Comparison of ENCODE assay signal across 9 cellular contexts in genomic region chr3:11288786-11289637, GRCh38. TPM values are rescaled to one million over a fixed set of nuclear protein-coding genes. Genes with fewer than 3 reads are reported as not detected.
DNase-seq lines count a peak whose midpoint lies in the region; ATAC-seq, FAIRE-seq and TF ChIP-seq lines count a peak whose summit lies in the region.
"Had no signal": no experiment of that assay in that cellular context is flagged by ENCODE, and none has a peak within 500 bp of the region (broad histone marks: within the 10 kb centered on the region; RNA-seq: fewer than 3 reads in every experiment).

No MANE protein-coding gene starts in this region.

- no peak overlapping the region for H3K9ac ChIP-seq in SK-N-MC (ENCODE audit: insufficient read length)

- H3K4me2 ChIP-seq in A549, result peak overlapping the region; percentile 79

- peaks cover 46% of the 10 kb centered on the region for H3K4me1 ChIP-seq in A549
- H3K4me1 ChIP-seq in pancreas, result peaks cover 0 to 11% (median 0%) of the 10 kb centered on the region in 3 donors

- TF ChIP-seq EP300 in A549 (IDR thresholded peaks at IDR 0.05), result peak in 1 of 2 experiments; percentile 50; a peak in 2 of 5 replicates

- TF ChIP-seq POLR2A in A549 (IDR thresholded peaks at IDR 0.05; ENCODE audit: low read length), result no peak

- CTCF ChIA-PET in A549 (lab: Yijun Ruan, JAX), result interaction anchor here (0.6 to 2.3 kb wide), 9 partner anchors 12 to 134 kb away, joined by 3 to 12 read pairs (median 5); no protein-coding TSS in a partner anchor

- no peak for TF ChIP-seq RAD21 in A549 (conservative IDR thresholded peaks at IDR 0.05 in 1 of 2, IDR thresholded peaks at IDR 0.05 in 1 of 2)

- FAIRE-seq in A549 (lab: Jason Lieb, UNC), result no peak
- FAIRE-seq in pancreas (lab: Jason Lieb, UNC), result no peak

- 7% methylated on average over 7 of the region's 7 CpGs for WGBS in A549 (ENCODE audit: missing lambda C conversion rate)
- 77 to 78% methylated on average over 7 of the region's 7 CpGs for WGBS in pancreas, 2 donors

- H3K9me3 ChIP-seq in A549 (no peaks in the 10 kb centered on the region), SK-N-MC (ENCODE audit: low read depth, low read length) (no peaks in the 10 kb centered on the region), pancreas (no peaks in the 10 kb centered on the region)
- H3K9me3 ChIP-seq: ovary had no signal

- ATAC-seq in A549, result peak; percentile 91 to 94
- peak; percentile 70 for ATAC-seq in GM18870 (IDR thresholded peaks at IDR 0.05; ENCODE audit: unreplicated experiment)
- peak; percentile 51 for ATAC-seq in HG03103 (IDR thresholded peaks at IDR 0.05; ENCODE audit: low read depth, unreplicated experiment)
- peak in 3 of 4 donors; percentile 58 to 83 (median 79) for ATAC-seq in pancreas

- peak overlapping the region; percentile 6; the same call in 1 of the 3 replicates for H3K4me3 ChIP-seq in A549
- H3K4me3 ChIP-seq in SK-N-MC, result peak overlapping the region; percentile 56
- H3K4me3 ChIP-seq in pancreas, result no peak overlapping the region
- H3K4me3 ChIP-seq: ovary had no signal

- H3K27ac ChIP-seq in A549 (peak overlapping the region; percentile 73 to 85), SK-N-MC (peak overlapping the region; percentile 74), epithelial cell of prostate (peak overlapping the region; percentile 98), pancreas (peak overlapping the region in 2 of 4 donors; percentile 52 to 61)

- intact Hi-C loops in pancreas (cut with DNase I), result no loop called here

- peak; percentile 64 to 79 for DNase-seq in A549 (ENCODE audit: low read depth in 1 of 2, low spot score in 1 of 2)
- peak; percentile 57 for DNase-seq in SK-N-MC (ENCODE audit: low read depth, low spot score)
- peak; percentile 64 for DNase-seq in epithelial cell of prostate (ENCODE audit: low read depth, low spot score)
- DNase-seq in pancreas, result no peak
- no peak for DNase-seq in stimulated activated CD4-positive, alpha-beta T cell treated with anti-CD3 and anti-CD28 coated beads, Interleukin-15, amount 100 ng/mL, for 24 hours
- no peak for DNase-seq in NCI-H2196 treated with DMSO at 0.1 percent for 48 hours (lab: John Stamatoyannopoulos, UW; ENCODE audit: unreplicated experiment)

- H3K36me3 ChIP-seq in SK-N-MC (ENCODE audit: insufficient read depth, low read length) (no peaks in the 10 kb centered on the region), pancreas (no peaks in the 10 kb centered on the region)
- H3K36me3 ChIP-seq: ovary had no signal

- no peak for TF ChIP-seq CTCF in A549 (IDR thresholded peaks at IDR 0.05)
- no peak for TF ChIP-seq CTCF in pancreas (IDR thresholded peaks at IDR 0.05)

- POLR2A ChIA-PET in A549 (lab: Yijun Ruan, JAX), result interaction anchor here (0.7 to 2.7 kb wide), 5 partner anchors 12 to 46 kb away, joined by 3 to 29 read pairs (median 4); partner anchors contain the start of gene ATG7

- H3K27me3 ChIP-seq in pancreas, result no peaks in the 10 kb centered on the region
- H3K27me3 ChIP-seq: ovary had no signal

TF ChIP-seq in A549, 52 proteins besides CTCF, POLR2A, EP300 and RAD21:
- peak; percentile 14 for TF ChIP-seq MAFK (IDR thresholded peaks at IDR 0.05; ENCODE audit: partially characterized antibody)
- no peak for TF ChIP-seq CHD4 (IDR thresholded peaks at IDR 0.05; ENCODE audit: borderline replicate concordance)
- peak; percentile 89 for TF ChIP-seq FOSL2 (IDR thresholded peaks at IDR 0.05)
- TF ChIP-seq FOSL2 (CRISPR knock-in tag; IDR thresholded peaks at IDR 0.05), result peak; percentile 96
- TF ChIP-seq JUN (IDR thresholded peaks at IDR 0.05), result peak; percentile 48 to 70; a peak in 3 of 5 replicates
- 0 out of 3 replicates have a peak, but pooled peaks have one; percentile 18 for TF ChIP-seq BCL3 (IDR thresholded peaks at IDR 0.05)
- TF ChIP-seq MYC (IDR thresholded peaks at IDR 0.05; ENCODE audit: borderline replicate concordance, low read length), result no peak
- no peak for TF ChIP-seq REST (IDR thresholded peaks at IDR 0.05)
- 0 out of 2 replicates have a peak, but pooled peaks have one; percentile 30 for TF ChIP-seq FOSB (CRISPR knock-in tag; IDR thresholded peaks at IDR 0.05)
- peak; percentile 73 for TF ChIP-seq JUNB (IDR thresholded peaks at IDR 0.05)
- TF ChIP-seq RFX5 (IDR thresholded peaks at IDR 0.05), result no peak
- TF ChIP-seq SMC3 (IDR thresholded peaks at IDR 0.05), result no peak
- peak; percentile 38; the same call in 1 of the 2 replicates for TF ChIP-seq MAX (IDR thresholded peaks at IDR 0.05)
- TF ChIP-seq CEBPB (IDR thresholded peaks at IDR 0.05), result peak; percentile 73 to 81

RNA-seq across cellular contexts. Expression of gene ATG7, which starts 16.8 kb away (rescaled TPM):
- polyA plus RNA-seq in A549 (2011; rRNA removed), result 30.2 and 41.2 TPM in 2 replicates
- polyA plus RNA-seq in A549 (2012; cell fraction: cytosol; rRNA removed), result 16.3 and 18.7 TPM in 2 replicates
- polyA plus RNA-seq in A549 (2012; cell fraction: nucleus; rRNA removed), result 28.9 and 47.1 TPM in 2 replicates
- polyA plus RNA-seq in A549 (2017; fragmentation: RNase III; extraction: RNeasy Plus Mini Kit Qiagen cat#74134 plus additional on column Dnase treatment), result 27.2 to 29.9 TPM (median 27.7 TPM) in 3 replicates
- polyA minus RNA-seq in A549 (2011; rRNA and poly(A)+ RNA removed), result 57.1 and 62.5 TPM in 2 replicates
- total RNA-seq in pancreas, result 10 to 100 TPM; 13.0 to 28.0 (median 16.6) TPM
- 1 to 10 TPM; 5.1 to 6.1 TPM for polyA plus RNA-seq in pancreas

Comparison
In these comparisons a context has a peak if more than half of its experiments do, and no peak if none do; other contexts are left out.
1. DNase-seq: peak in A549 (2 of 2), SK-N-MC (single experiment) and epithelial cell of prostate (single experiment); none in pancreas (0 of 6), stimulated activated CD4-positive, alpha-beta T cell treated with anti-CD3 and anti-CD28 coated beads, Interleukin-15, amount 100 ng/mL, for 24 hours (single experiment) and NCI-H2196 treated with DMSO at 0.1 percent for 48 hours (single experiment).
2. H3K4me3 ChIP-seq: peak in A549 (single experiment) and SK-N-MC (single experiment); none in pancreas (0 of 4).
3. Peak in every context shown above with its lines, with median percentiles within 50 percentile points of each other: ATAC-seq.